12 cellular contexts compared by ENCODE assay signal in the genomic region with DNA sequence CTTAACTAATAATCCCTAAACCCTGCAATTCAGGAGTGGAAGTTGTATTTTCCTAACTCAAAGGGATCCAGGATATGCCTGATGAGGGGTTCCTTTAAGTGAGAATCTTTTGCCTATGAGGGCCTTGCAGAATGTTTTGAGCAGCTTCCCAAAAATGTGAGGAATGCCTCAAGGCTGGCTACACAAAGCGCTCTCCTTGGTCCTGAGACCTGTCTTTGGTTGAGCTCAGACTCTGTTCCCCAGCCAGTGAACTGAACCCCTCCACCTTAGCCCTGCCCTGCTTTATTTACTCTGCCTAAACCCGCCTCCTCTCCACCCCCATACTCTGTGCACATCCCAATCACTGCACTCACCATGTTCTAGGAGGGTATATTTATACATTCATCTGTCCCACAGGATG.
DNase-seq lines count a peak whose midpoint lies in the region; ATAC-seq and TF ChIP-seq lines count a peak whose summit lies in the region.
"Had no signal": no experiment of that assay in that cellular context is flagged by ENCODE, and none has a peak within 500 bp of the region (broad histone marks: within the 10 kb centered on the region; RNA-seq: fewer than 3 reads in every experiment).

No MANE protein-coding gene starts in this region.

- H3K27me3 Mint-ChIP-seq in endodermal cell (ENCODE audit: insufficient read depth) (no peaks in the 10 kb centered on the region), nephron progenitor cell (ENCODE audit: low read depth, poor library complexity) (peaks cover 8% of the 10 kb centered on the region)

- H3K27ac ChIP-seq in GM23248 (no peak overlapping the region), endodermal cell (ENCODE audit: low read depth, low read length) (no peak overlapping the region), right atrium auricular region (no peak overlapping the region)
- H3K27ac ChIP-seq: KMS-11 had no signal

- TF ChIP-seq CTCF in endodermal cell (conservative IDR thresholded peaks at IDR 0.05) (no peak), nephron progenitor cell (IDR thresholded peaks at IDR 0.05) (no peak), right atrium auricular region (IDR thresholded peaks at IDR 0.05) (no peak)

- no peak overlapping the region for H3K4me2 ChIP-seq in GM23248 (ENCODE audit: unreplicated experiment)
- H3K4me2 ChIP-seq: KMS-11 had no signal

- H3K27me3 ChIP-seq in GM23248 (replicated peaks; ENCODE audit: insufficient read depth), result no peaks in the 10 kb centered on the region
- no peaks in the 10 kb centered on the region for H3K27me3 ChIP-seq in NT2/D1 (ENCODE audit: insufficient read depth, insufficient read length)
- H3K27me3 ChIP-seq in endodermal cell (ENCODE audit: control insufficient read depth, insufficient read depth, low read length, poor library complexity, severe bottlenecking), result no peaks in the 10 kb centered on the region
- no peaks in the 10 kb centered on the region for H3K27me3 ChIP-seq in right atrium auricular region

- no peak overlapping the region for H3K4me3 Mint-ChIP-seq in endodermal cell
- no peak overlapping the region for H3K4me3 Mint-ChIP-seq in nephron progenitor cell

- H3K4me1 Mint-ChIP-seq in endodermal cell (peaks cover 31% of the 10 kb centered on the region), nephron progenitor cell (no peaks in the 10 kb centered on the region)

- H3K9ac ChIP-seq in GM23248, result no peak overlapping the region
- no peak overlapping the region for H3K9ac ChIP-seq in NT2/D1 (ENCODE audit: insufficient read length, low read depth)
- no peak overlapping the region for H3K9ac ChIP-seq in endodermal cell (ENCODE audit: extremely low read depth, low read length, poor library complexity, severe bottlenecking)
- H3K9ac ChIP-seq: KMS-11 had no signal

- H3K36me3 Mint-ChIP-seq in endodermal cell (ENCODE audit: low read depth) (no peaks in the 10 kb centered on the region), nephron progenitor cell (ENCODE audit: low read depth) (no peaks in the 10 kb centered on the region)

- ATAC-seq in activated CD4-positive, CD25-positive, alpha-beta regulatory T cell treated with anti-CD3 and anti-CD28 coated beads, Interleukin-2, amount 50 U/mL, for 24 hours, result no peak

- DNase-seq in GM23248 (peak; percentile 81), NT2/D1 (ENCODE audit: low read depth, low spot score) (peak; percentile 85), endodermal cell (peak; percentile 92), nephron progenitor cell (peak; percentile 67), NK-92 (lab: John Stamatoyannopoulos, UW; ENCODE audit: unreplicated experiment) (no peak), right atrium auricular region (ENCODE audit: low spot score) (no peak)
- DNase-seq in stimulated activated CD4-positive, alpha-beta T cell treated with anti-CD3 and anti-CD28 coated beads, Interleukin-2, amount 100 ng/mL, for 48 hours, result no peak
- DNase-seq: activated naive CD4-positive, alpha-beta T cell; DMS153; stimulated activated CD4-positive, alpha-beta T cell treated with anti-CD3 and anti-CD28 coated beads, Interleukin-15, amount 100 ng/mL, for 24 hours had no signal

- no peaks in the 10 kb centered on the region for H4K20me1 ChIP-seq in GM23248 (ENCODE audit: insufficient read depth)

- H3F3A ChIP-seq in GM23248 (ENCODE audit: insufficient read depth), result no peaks in the 10 kb centered on the region

- H3K9me3 Mint-ChIP-seq in endodermal cell (peaks cover 7% of the 10 kb centered on the region), nephron progenitor cell (no peaks in the 10 kb centered on the region)

- H3K79me2 ChIP-seq in GM23248 (ENCODE audit: insufficient read depth), result no peaks in the 10 kb centered on the region

- H3K27ac Mint-ChIP-seq in endodermal cell (no peak overlapping the region), nephron progenitor cell (no peak overlapping the region)

- WGBS in GM23248 (ENCODE audit: low coverage in 1 of 2, low lambda C conversion rate in 2 of 2, missing lambda C conversion rate in 2 of 2), 2 experiments, result 34 to 44% methylated on average over 2 of the region's 2 CpGs
- WGBS in endodermal cell (ENCODE audit: insufficient coverage in 1 of 2, insufficient read length in 1 of 2), 2 experiments, result 17 to 28% methylated on average over 1 to 2 of the region's 2 CpGs

- H3K4me1 ChIP-seq in GM23248 (ENCODE audit: insufficient read depth) (no peaks in the 10 kb centered on the region), NT2/D1 (ENCODE audit: insufficient read depth, insufficient read length) (no peaks in the 10 kb centered on the region), endodermal cell (ENCODE audit: control insufficient read depth, insufficient read depth, low read length) (peaks cover 12% of the 10 kb centered on the region), right atrium auricular region (no peaks in the 10 kb centered on the region)

- H3K36me3 ChIP-seq in GM23248 (ENCODE audit: low read depth), result no peaks in the 10 kb centered on the region
- H3K36me3 ChIP-seq in NT2/D1 (ENCODE audit: insufficient read depth, insufficient read length, low read length), result no peaks in the 10 kb centered on the region
- H3K36me3 ChIP-seq in endodermal cell (ENCODE audit: control insufficient read depth, insufficient read depth, low read length), result no peaks in the 10 kb centered on the region
- no peaks in the 10 kb centered on the region for H3K36me3 ChIP-seq in right atrium auricular region

- in situ Hi-C loops in GM23248 (cut with MboI), result no loop called here

- H3K4me3 ChIP-seq in GM23248 (no peak overlapping the region), NT2/D1 (ENCODE audit: insufficient read length, low read depth) (no peak overlapping the region), endodermal cell (ENCODE audit: low read length) (no peak overlapping the region), right atrium auricular region (no peak overlapping the region)

- H2AFZ ChIP-seq in GM23248, result no peak overlapping the region

- H3K9me3 ChIP-seq in GM23248 (ENCODE audit: low read depth) (no peaks in the 10 kb centered on the region), NT2/D1 (ENCODE audit: insufficient read depth, low read length) (no peaks in the 10 kb centered on the region), endodermal cell (ENCODE audit: control insufficient read depth, low read length) (peaks cover 8% of the 10 kb centered on the region), right atrium auricular region (no peaks in the 10 kb centered on the region)

- no peaks in the 10 kb centered on the region for H3K9me2 ChIP-seq in GM23248 (ENCODE audit: insufficient read depth)

Comparison
In these comparisons a context has a peak if more than half of its experiments do, and no peak if none do; other contexts are left out.
1. DNase-seq: peak in GM23248 (single experiment), NT2/D1 (single experiment), endodermal cell (single experiment) and nephron progenitor cell (single experiment); none in stimulated activated CD4-positive, alpha-beta T cell treated with anti-CD3 and anti-CD28 coated beads, Interleukin-2, amount 100 ng/mL, for 48 hours (0 of 2), NK-92 (single experiment) and right atrium auricular region (single experiment).